ENCODE assay signal across 17 cellular contexts in genomic region chr17:197352-197751, GRCh38. TPM values are rescaled to one million over a fixed set of nuclear protein-coding genes. Genes with fewer than 3 reads are reported as not detected.
A peak's percentile ranks its signal among the peaks of the same experiment; 100 is the strongest.
DNase-seq lines count a peak whose midpoint lies in the region; ATAC-seq and TF ChIP-seq lines count a peak whose summit lies in the region.
"Had no signal": no experiment of that assay in that cellular context is flagged by ENCODE, and none has a peak within 500 bp of the region (broad histone marks: within the 10 kb centered on the region; RNA-seq: fewer than 3 reads in every experiment).

No MANE protein-coding gene starts in this region.

- no peak overlapping the region for H3K4me3 Mint-ChIP-seq in mesothelial cell of epicardium
- H3K4me3 Mint-ChIP-seq: CD8-positive, alpha-beta memory T cell; HFFc6 had no signal

- no peaks in the 10 kb centered on the region for H3K9me3 ChIP-seq in left ventricle myocardium inferior (replicated peaks)
- no peaks in the 10 kb centered on the region for H3K9me3 ChIP-seq in sigmoid colon
- no peaks in the 10 kb centered on the region for H3K9me3 ChIP-seq in suprapubic skin
- H3K9me3 ChIP-seq: HAP-1 had no signal

- no peaks in the 10 kb centered on the region for H3K36me3 Mint-ChIP-seq in mesothelial cell of epicardium
- H3K36me3 Mint-ChIP-seq: CD8-positive, alpha-beta memory T cell had no signal

- TF ChIP-seq POLR2A in sigmoid colon (IDR thresholded peaks at IDR 0.05) = no peak
- no peak for TF ChIP-seq POLR2A in suprapubic skin (IDR thresholded peaks at IDR 0.05)

- TF ChIP-seq EP300 in sigmoid colon (IDR thresholded peaks at IDR 0.05) (no peak), suprapubic skin (IDR thresholded peaks at IDR 0.05) (no peak)

- H3K36me3 ChIP-seq in left ventricle myocardium inferior (no peaks in the 10 kb centered on the region), sigmoid colon (no peaks in the 10 kb centered on the region), suprapubic skin (no peaks in the 10 kb centered on the region)
- H3K36me3 ChIP-seq: BLaER1, HAP-1 had no signal

- H3K4me3 ChIP-seq in left ventricle myocardium inferior = no peak overlapping the region
- no peak overlapping the region for H3K4me3 ChIP-seq in sigmoid colon
- no peak overlapping the region for H3K4me3 ChIP-seq in suprapubic skin
- H3K4me3 ChIP-seq: HAP-1 had no signal

- H3K9me3 Mint-ChIP-seq in mesothelial cell of epicardium = no peaks in the 10 kb centered on the region
- H3K9me3 Mint-ChIP-seq: CD8-positive, alpha-beta memory T cell had no signal

- 67 to 91% methylated on average over 2 of the region's 2 CpGs for WGBS in sigmoid colon, 2 donors
- WGBS in suprapubic skin = 85% methylated on average over 2 of the region's 2 CpGs

- H3K27me3 Mint-ChIP-seq in mesothelial cell of epicardium (ENCODE audit: low read depth) = no peaks in the 10 kb centered on the region

- H3K4me1 ChIP-seq in left ventricle myocardium inferior (peaks cover 31% of the 10 kb centered on the region), sigmoid colon (peaks cover 0 to 22% (median 13%) of the 10 kb centered on the region in 4 donors), suprapubic skin (no peaks in the 10 kb centered on the region)
- H3K4me1 ChIP-seq: Caco-2, HAP-1 had no signal

- peak; percentile 5 for DNase-seq in Right ventricle myocardium superior
- DNase-seq in left ventricle myocardium inferior = no peak
- DNase-seq in mesothelial cell of epicardium (ENCODE audit: low spot score in 2 of 2, unreplicated experiment in 2 of 2) = no peak
- peak; percentile 4 for DNase-seq in sigmoid colon
- no peak for DNase-seq in hepatic stellate cell (ENCODE audit: low spot score)
- DNase-seq in suprapubic skin (ENCODE audit: low spot score in 2 of 2) = no peak
- DNase-seq in activated CD4-positive, CD25-positive, alpha-beta regulatory T cell treated with anti-CD3 and anti-CD28 coated beads, Interleukin-2, amount 50 U/mL, for 72 hours = no peak
- DNase-seq: AML-193; Caco-2; CD8-positive, alpha-beta memory T cell; DND-41; GDM1; GOT3; HFFc6 had no signal

- peak overlapping the region; percentile 69 for H3K27ac Mint-ChIP-seq in mesothelial cell of epicardium
- H3K27ac Mint-ChIP-seq: CD8-positive, alpha-beta memory T cell; HFFc6 had no signal

- intact Hi-C loops in Right ventricle myocardium superior (cut with DNase I) = no loop called here
- intact Hi-C loops in left ventricle myocardium inferior (cut with micrococcal nuclease) = no loop called here
- intact Hi-C loops in sigmoid colon (cut with DNase I) = no loop called here

- H3K27ac ChIP-seq in left ventricle myocardium inferior (replicated peaks) (no peak overlapping the region), sigmoid colon (no peak overlapping the region), suprapubic skin (no peak overlapping the region)
- H3K27ac ChIP-seq: 22Rv1, BLaER1 had no signal

- H3K27me3 ChIP-seq in left ventricle myocardium inferior (ENCODE audit: low read depth) (peaks cover 55% of the 10 kb centered on the region), sigmoid colon (peaks cover 0 to 36% (median 10%) of the 10 kb centered on the region in 3 donors), suprapubic skin (peaks cover 31% of the 10 kb centered on the region)
- H3K27me3 ChIP-seq: BLaER1 had no signal

- H3K4me1 Mint-ChIP-seq in mesothelial cell of epicardium = peaks cover 72% of the 10 kb centered on the region
- H3K4me1 Mint-ChIP-seq: CD8-positive, alpha-beta memory T cell had no signal

- no peak for ATAC-seq in Right ventricle myocardium superior (ENCODE audit: poor library complexity)

- no peak for TF ChIP-seq CTCF in left ventricle myocardium inferior (IDR thresholded peaks at IDR 0.05; ENCODE audit: borderline replicate concordance)
- no peak for TF ChIP-seq CTCF in mesothelial cell of epicardium (IDR thresholded peaks at IDR 0.05; ENCODE audit: unreplicated experiment)
- no peak for TF ChIP-seq CTCF in sigmoid colon (IDR thresholded peaks at IDR 0.05)
- no peak for TF ChIP-seq CTCF in suprapubic skin (IDR thresholded peaks at IDR 0.05)

RNA-seq across cellular contexts. Expression of gene DOC2B, which starts 15.9 kb away (rescaled TPM):
- 3.4 TPM for total RNA-seq in Right ventricle myocardium superior
- 2.7 TPM for total RNA-seq in left ventricle myocardium inferior
- 55.3 to 60.2 TPM (median 59.6 TPM) in 3 replicates for total RNA-seq in mesothelial cell of epicardium
- total RNA-seq in sigmoid colon = 10 to 100 TPM in 1 of 4 donors, 1 to 10 TPM in 3; 2.5 to 12.5 (median 6.9) TPM
- 1 to 10 TPM in 2 of 3 donors, under 1 TPM in 1; 0.46 to 7.4 (median 1.2) TPM for polyA plus RNA-seq in sigmoid colon
- total RNA-seq in suprapubic skin = 10 to 100 TPM in 1 of 4 donors, 1 to 10 TPM in 3; 1.8 to 19.4 (median 6.1) TPM
- total RNA-seq: Caco-2, HFFc6 had no signal
- polyA plus RNA-seq: CD8-positive, alpha-beta memory T cell had no signal

RNA-seq across cellular contexts. Expression of gene SCGB1C2, which starts 60.0 kb away (rescaled TPM):
- total RNA-seq in Right ventricle myocardium superior (not detected), left ventricle myocardium inferior (not detected), mesothelial cell of epicardium (not detected in 3 replicates), sigmoid colon (not detected), suprapubic skin (not detected)
- polyA plus RNA-seq in sigmoid colon = not detected
- total RNA-seq: Caco-2; CD8-positive, alpha-beta memory T cell; HFFc6 had no signal
- polyA plus RNA-seq: CD8-positive, alpha-beta memory T cell had no signal

Comparison
In these comparisons a context has a peak if more than half of its experiments do, and no peak if none do; other contexts are left out.
1. DNase-seq: peak in Right ventricle myocardium superior (single experiment) and sigmoid colon (single experiment); none in left ventricle myocardium inferior (single experiment), mesothelial cell of epicardium (0 of 2), hepatic stellate cell (single experiment), suprapubic skin (0 of 2) and activated CD4-positive, CD25-positive, alpha-beta regulatory T cell treated with anti-CD3 and anti-CD28 coated beads, Interleukin-2, amount 50 U/mL, for 72 hours (single experiment).